In genomic region chr2:197705912-197706838, GRCh38 we compare ENCODE assay signal across 8 cellular contexts. TPM values are rescaled to one million over a fixed set of nuclear protein-coding genes. Genes with fewer than 3 reads are reported as not detected.
DNase-seq lines count a peak whose midpoint lies in the region; ATAC-seq and TF ChIP-seq lines count a peak whose summit lies in the region.

No MANE protein-coding gene starts in this region.

- TF ChIP-seq POLR2A in gastrocnemius medialis (IDR thresholded peaks at IDR 0.05) = no peak

- peak overlapping the region; percentile 96 for H3K4me2 ChIP-seq in hepatocyte

- no peaks in the 10 kb centered on the region for H3K9me3 Mint-ChIP-seq in activated naive CD4-positive, alpha-beta T cell treated with anti-CD3 and anti-CD28 coated beads, Interleukin-2, amount 50 U/mL, for 24 hours

- H3K36me3 Mint-ChIP-seq in activated naive CD4-positive, alpha-beta T cell treated with anti-CD3 and anti-CD28 coated beads, Interleukin-2, amount 50 U/mL, for 24 hours = peaks cover 20% of the 10 kb centered on the region

- in situ Hi-C loops in gastrocnemius medialis (cut with MboI; ENCODE audit: low sequenced_read_pairs in 4 of 4) = loop anchor here (5.0 to 10.0 kb wide), 4 partner anchors 69 to 191 kb away; partner anchors contain the start of genes BOLL (in 2 of the 4) and MOB4 (in 1 of the 4)

- H3K9me2 ChIP-seq in hepatocyte (replicated peaks; ENCODE audit: insufficient read depth) = no peaks in the 10 kb centered on the region

- H2AFZ ChIP-seq in hepatocyte = peak overlapping the region; percentile 98

- H3K36me3 ChIP-seq in hepatocyte (replicated peaks; ENCODE audit: insufficient read depth, low read depth) (no peaks in the 10 kb centered on the region), gastrocnemius medialis (no peaks in the 10 kb centered on the region)

- DNase-seq in ELR (ENCODE audit: low read depth) (peak; percentile 69), hepatocyte (ENCODE audit: low spot score) (peak; percentile 6), gastrocnemius medialis (no peak), NCI-H1436 (lab: John Stamatoyannopoulos, UW) (no peak), pons (ENCODE audit: low spot score) (no peak), NCI-H187 treated with DMSO at 0.1 percent for 48 hours (lab: John Stamatoyannopoulos, UW) (no peak)
- DNase-seq in Jurkat, Clone E6-1 (ENCODE audit: low read depth, low spot score) = no peak

- H3K4me1 ChIP-seq in hepatocyte (ENCODE audit: insufficient read depth) (peaks cover 14% of the 10 kb centered on the region), gastrocnemius medialis (peaks cover 36 to 43% of the 10 kb centered on the region in 2 donors)

- H3K27me3 Mint-ChIP-seq in activated naive CD4-positive, alpha-beta T cell treated with anti-CD3 and anti-CD28 coated beads, Interleukin-2, amount 50 U/mL, for 24 hours = no peaks in the 10 kb centered on the region

- no peaks in the 10 kb centered on the region for H3K27me3 ChIP-seq in hepatocyte
- no peaks in the 10 kb centered on the region for H3K27me3 ChIP-seq in gastrocnemius medialis

- peaks cover 7% of the 10 kb centered on the region for H4K20me1 ChIP-seq in hepatocyte (ENCODE audit: insufficient read depth, poor library complexity, severe bottlenecking)

- TF ChIP-seq CTCF in hepatocyte (IDR thresholded peaks at IDR 0.05; ENCODE audit: poor library complexity) = no peak
- TF ChIP-seq CTCF in gastrocnemius medialis (IDR thresholded peaks at IDR 0.05 in 4 of 5, conservative IDR thresholded peaks at IDR 0.05 in 1 of 5) = no peak

- H3K4me1 Mint-ChIP-seq in activated naive CD4-positive, alpha-beta T cell treated with anti-CD3 and anti-CD28 coated beads, Interleukin-2, amount 50 U/mL, for 24 hours = peaks cover 36% of the 10 kb centered on the region

- 8% methylated on average over 38 of the region's 38 CpGs for WGBS in hepatocyte (ENCODE audit: low lambda C conversion rate, missing lambda C conversion rate)

- H3K4me3 ChIP-seq in Jurkat, Clone E6-1 (ENCODE audit: low read length) = peak overlapping the region; percentile 88
- peak overlapping the region; percentile 83 for H3K4me3 ChIP-seq in hepatocyte
- H3K4me3 ChIP-seq in gastrocnemius medialis = peak overlapping the region; percentile 78 to 97 (median 85)

- no peak for ATAC-seq in gastrocnemius medialis

- peak overlapping the region; percentile 64 for H3K27ac ChIP-seq in hepatocyte
- H3K27ac ChIP-seq in gastrocnemius medialis = peak overlapping the region; percentile 80 to 84 (median 82)

- H3K9me3 ChIP-seq in hepatocyte (ENCODE audit: low read depth) (no peaks in the 10 kb centered on the region), gastrocnemius medialis (no peaks in the 10 kb centered on the region)

- intact Hi-C loops in gastrocnemius medialis (cut with DNase I; ENCODE audit: low total_unique reads) = loop anchor here (1.0 to 10.0 kb wide), 7 partner anchors 79 to 1759 kb away; partner anchors contain the start of genes BOLL, COQ10B, HSPE1 and MOB4

- H3K79me2 ChIP-seq in hepatocyte = peaks cover 34% of the 10 kb centered on the region

- peak overlapping the region; percentile 96 for H3K4me3 Mint-ChIP-seq in activated naive CD4-positive, alpha-beta T cell treated with anti-CD3 and anti-CD28 coated beads, Interleukin-2, amount 50 U/mL, for 24 hours

- H3K27ac Mint-ChIP-seq in activated naive CD4-positive, alpha-beta T cell treated with anti-CD3 and anti-CD28 coated beads, Interleukin-2, amount 50 U/mL, for 24 hours = peak overlapping the region; percentile 94

RNA-seq across cellular contexts. Expression of gene MARS2, which starts 1.0 kb away (rescaled TPM):
- 12.6 TPM for polyA plus RNA-seq in Jurkat, Clone E6-1 (2012; ENCODE audit: insufficient read depth, insufficient read length)
- 7.8 and 8.4 TPM in 2 replicates for total RNA-seq in hepatocyte
- polyA plus RNA-seq in hepatocyte = 3.5 and 6.3 TPM in 2 replicates
- total RNA-seq in gastrocnemius medialis = 1 to 10 TPM; 3.4 to 8.9 (median 7.7) TPM

RNA-seq across cellular contexts. Expression of gene RFTN2, which starts 30.8 kb away (rescaled TPM):
- 1.6 TPM for polyA plus RNA-seq in Jurkat, Clone E6-1 (2012; ENCODE audit: insufficient read depth, insufficient read length)
- total RNA-seq in hepatocyte (8.1 and 8.7 TPM in 2 replicates), gastrocnemius medialis (1 to 10 TPM; 1.1 to 6.3 (median 3.2) TPM)
- polyA plus RNA-seq in hepatocyte = 2.0 and 2.3 TPM in 2 replicates

Comparison
In these comparisons a context has a peak if more than half of its experiments do, and no peak if none do; other contexts are left out.
1. DNase-seq: peak in ELR (single experiment) and hepatocyte (single experiment); none in Jurkat, Clone E6-1 (single experiment), gastrocnemius medialis (0 of 2), NCI-H1436 (single experiment), pons (single experiment) and NCI-H187 treated with DMSO at 0.1 percent for 48 hours (single experiment).
2. Peak in every context shown above with its lines, with median percentiles within 50 percentile points of each other: H3K4me3 ChIP-seq.